8 cellular contexts compared by ENCODE assay signal in genomic region chr3:29593802-29594201, GRCh38.
"Had no signal": no experiment of that assay in that cellular context is flagged by ENCODE, and none has a peak within 500 bp of the region (broad histone marks: within the 10 kb centered on the region; RNA-seq: fewer than 3 reads in every experiment).

No MANE protein-coding gene starts in this region.

- H3K4me3 ChIP-seq: HAP-1 had no signal

- H3K4me1 Mint-ChIP-seq: IgD-negative memory B cell had no signal

- H3K4me3 Mint-ChIP-seq: HFFc6, IgD-negative memory B cell had no signal

- H3K27ac ChIP-seq: HL-60 had no signal

- ATAC-seq: HCT116 had no signal

- H3K9me3 Mint-ChIP-seq: HFFc6 had no signal

- DNase-seq: GOT3, H7, HFFc6, KG1 had no signal

- H3K9me3 ChIP-seq: HAP-1 had no signal

- H3K27ac Mint-ChIP-seq: HFFc6, IgD-negative memory B cell had no signal

- H3K36me3 Mint-ChIP-seq: IgD-negative memory B cell had no signal

- H3K36me3 ChIP-seq: HAP-1 had no signal

- H3K27me3 Mint-ChIP-seq: IgD-negative memory B cell had no signal
